ENCODE assay signal across 1 cellular context in the genomic region with DNA sequence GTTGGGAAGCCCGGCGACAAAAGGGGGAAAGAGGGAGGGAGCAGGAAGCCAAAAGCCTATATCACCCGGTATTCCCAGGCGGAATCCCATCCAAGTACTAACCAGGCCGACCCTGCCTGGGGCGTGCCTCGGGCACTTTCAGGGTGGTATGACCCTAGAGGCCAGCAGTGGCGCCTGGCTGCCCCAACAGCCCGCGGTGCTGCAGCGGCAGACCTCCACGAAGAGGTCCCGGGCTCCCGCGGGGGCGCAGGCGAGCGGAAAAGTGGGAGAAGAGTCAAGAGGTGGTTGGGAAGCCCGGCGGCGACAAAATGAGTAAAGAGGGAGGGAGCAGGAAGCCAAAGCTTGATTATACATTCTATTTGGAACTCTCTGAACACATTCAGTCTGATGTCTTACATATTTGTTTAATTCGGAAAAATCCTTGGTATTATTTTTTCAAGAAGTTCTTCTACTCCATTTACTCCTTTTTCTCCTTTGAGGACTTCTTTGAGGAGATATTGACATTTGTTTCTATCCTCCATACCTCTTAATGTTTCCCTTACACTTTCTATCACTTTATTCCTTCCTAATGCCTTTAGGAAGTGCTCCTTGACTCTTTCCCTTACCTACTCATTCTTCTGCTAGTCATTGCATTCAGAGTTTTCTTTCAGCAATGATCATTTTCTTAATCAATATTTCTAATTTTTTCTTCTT.
TF ChIP-seq lines count a peak whose summit lies in the region.

No MANE protein-coding gene starts in this region.

TF ChIP-seq in GM12878, 131 proteins besides CTCF, POLR2A, EP300 and RAD21:
- TF ChIP-seq, protein P1, sequence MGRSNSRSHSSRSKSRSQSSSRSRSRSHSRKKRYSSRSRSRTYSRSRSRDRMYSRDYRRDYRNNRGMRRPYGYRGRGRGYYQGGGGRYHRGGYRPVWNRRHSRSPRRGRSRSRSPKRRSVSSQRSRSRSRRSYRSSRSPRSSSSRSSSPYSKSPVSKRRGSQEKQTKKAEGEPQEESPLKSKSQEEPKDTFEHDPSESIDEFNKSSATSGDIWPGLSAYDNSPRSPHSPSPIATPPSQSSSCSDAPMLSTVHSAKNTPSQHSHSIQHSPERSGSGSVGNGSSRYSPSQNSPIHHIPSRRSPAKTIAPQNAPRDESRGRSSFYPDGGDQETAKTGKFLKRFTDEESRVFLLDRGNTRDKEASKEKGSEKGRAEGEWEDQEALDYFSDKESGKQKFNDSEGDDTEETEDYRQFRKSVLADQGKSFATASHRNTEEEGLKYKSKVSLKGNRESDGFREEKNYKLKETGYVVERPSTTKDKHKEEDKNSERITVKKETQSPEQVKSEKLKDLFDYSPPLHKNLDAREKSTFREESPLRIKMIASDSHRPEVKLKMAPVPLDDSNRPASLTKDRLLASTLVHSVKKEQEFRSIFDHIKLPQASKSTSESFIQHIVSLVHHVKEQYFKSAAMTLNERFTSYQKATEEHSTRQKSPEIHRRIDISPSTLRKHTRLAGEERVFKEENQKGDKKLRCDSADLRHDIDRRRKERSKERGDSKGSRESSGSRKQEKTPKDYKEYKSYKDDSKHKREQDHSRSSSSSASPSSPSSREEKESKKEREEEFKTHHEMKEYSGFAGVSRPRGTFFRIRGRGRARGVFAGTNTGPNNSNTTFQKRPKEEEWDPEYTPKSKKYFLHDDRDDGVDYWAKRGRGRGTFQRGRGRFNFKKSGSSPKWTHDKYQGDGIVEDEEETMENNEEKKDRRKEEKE (IDR thresholded peaks at IDR 0.05) = no peak
- no peak for TF ChIP-seq SKIL (IDR thresholded peaks at IDR 0.05; ENCODE audit: low read depth, poor library complexity, severe bottlenecking)
- no peak for TF ChIP-seq KDM1A (IDR thresholded peaks at IDR 0.05; ENCODE audit: borderline replicate concordance)
- TF ChIP-seq ESRRA (IDR thresholded peaks at IDR 0.05; ENCODE audit: low read length) = no peak
- no peak for TF ChIP-seq ZNF274 (IDR thresholded peaks at IDR 0.05; ENCODE audit: insufficient read depth, insufficient read length)
- TF ChIP-seq RUNX3 (IDR thresholded peaks at IDR 0.05; ENCODE audit: low read length) = no peak
- no peak for TF ChIP-seq FOS (IDR thresholded peaks at IDR 0.05; ENCODE audit: borderline replicate concordance, extremely low read depth, insufficient read length)
- no peak for TF ChIP-seq E4F1 (IDR thresholded peaks at IDR 0.05; ENCODE audit: borderline replicate concordance, partially characterized antibody)
- TF ChIP-seq CHD4 (IDR thresholded peaks at IDR 0.05) = no peak
- TF ChIP-seq SIN3A (IDR thresholded peaks at IDR 0.05; ENCODE audit: low read depth, low read length) = no peak
- no peak for TF ChIP-seq MTA3 (IDR thresholded peaks at IDR 0.05; ENCODE audit: borderline replicate concordance, low read length)
- no peak for TF ChIP-seq STAT1 (conservative IDR thresholded peaks at IDR 0.05)
- TF ChIP-seq, protein P2, sequence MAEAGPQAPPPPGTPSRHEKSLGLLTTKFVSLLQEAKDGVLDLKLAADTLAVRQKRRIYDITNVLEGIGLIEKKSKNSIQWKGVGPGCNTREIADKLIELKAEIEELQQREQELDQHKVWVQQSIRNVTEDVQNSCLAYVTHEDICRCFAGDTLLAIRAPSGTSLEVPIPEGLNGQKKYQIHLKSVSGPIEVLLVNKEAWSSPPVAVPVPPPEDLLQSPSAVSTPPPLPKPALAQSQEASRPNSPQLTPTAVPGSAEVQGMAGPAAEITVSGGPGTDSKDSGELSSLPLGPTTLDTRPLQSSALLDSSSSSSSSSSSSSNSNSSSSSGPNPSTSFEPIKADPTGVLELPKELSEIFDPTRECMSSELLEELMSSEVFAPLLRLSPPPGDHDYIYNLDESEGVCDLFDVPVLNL (IDR thresholded peaks at IDR 0.05; ENCODE audit: low read depth, low read length) = no peak
